In genomic region chr1:116485071-116485735, GRCh38 we compare ENCODE assay signal across 9 cellular contexts.
DNase-seq lines count a peak whose midpoint lies in the region; ATAC-seq and TF ChIP-seq lines count a peak whose summit lies in the region.
"Had no signal": no experiment of that assay in that cellular context is flagged by ENCODE, and none has a peak within 500 bp of the region (broad histone marks: within the 10 kb centered on the region; RNA-seq: fewer than 3 reads in every experiment).

No MANE protein-coding gene starts in this region.

- no peak for TF ChIP-seq POLR2A in NB4 (IDR thresholded peaks at IDR 0.05; ENCODE audit: extremely low read depth, insufficient read length)
- no peak for TF ChIP-seq POLR2A in heart left ventricle (IDR thresholded peaks at IDR 0.05)

- peaks cover 65% of the 10 kb centered on the region for H3K4me1 Mint-ChIP-seq in HFFc6 (ENCODE audit: low read depth)
- peaks cover 6% of the 10 kb centered on the region for H3K4me1 Mint-ChIP-seq in activated naive CD8-positive, alpha-beta T cell treated with anti-CD3 and anti-CD28 coated beads, Interleukin-2, amount 10 ng/mL, durations not matched to agents 7 days and 5 days

- no peaks in the 10 kb centered on the region for H3K9me3 Mint-ChIP-seq in HFFc6
- H3K9me3 Mint-ChIP-seq in activated naive CD8-positive, alpha-beta T cell treated with anti-CD3 and anti-CD28 coated beads, Interleukin-2, amount 10 ng/mL, durations not matched to agents 7 days and 5 days: no peaks in the 10 kb centered on the region
- H3K9me3 Mint-ChIP-seq: stimulated activated naive CD8-positive, alpha-beta T cell treated with anti-CD3 and anti-CD28 coated beads, Interleukin-15, Interleukin-2, amounts not matched to agents 100 ng/mL and 50 ng/mL, for 24 hours had no signal

- H3K36me3 ChIP-seq in heart left ventricle (no peaks in the 10 kb centered on the region), psoas muscle (ENCODE audit: insufficient read depth in 1 of 2, low read depth in 1 of 2) (no peaks in the 10 kb centered on the region)

- no peak overlapping the region for H3K27ac Mint-ChIP-seq in HFFc6
- no peak overlapping the region for H3K27ac Mint-ChIP-seq in activated naive CD8-positive, alpha-beta T cell treated with anti-CD3 and anti-CD28 coated beads, Interleukin-2, amount 10 ng/mL, durations not matched to agents 7 days and 5 days
- H3K27ac Mint-ChIP-seq: stimulated activated naive CD8-positive, alpha-beta T cell treated with anti-CD3 and anti-CD28 coated beads, Interleukin-15, Interleukin-2, amounts not matched to agents 100 ng/mL and 50 ng/mL, for 24 hours had no signal

- no peak overlapping the region for H3K4me3 Mint-ChIP-seq in HFFc6
- no peak overlapping the region for H3K4me3 Mint-ChIP-seq in activated naive CD8-positive, alpha-beta T cell treated with anti-CD3 and anti-CD28 coated beads, Interleukin-2, amount 10 ng/mL, durations not matched to agents 7 days and 5 days
- H3K4me3 Mint-ChIP-seq: stimulated activated naive CD8-positive, alpha-beta T cell treated with anti-CD3 and anti-CD28 coated beads, Interleukin-15, Interleukin-2, amounts not matched to agents 100 ng/mL and 50 ng/mL, for 24 hours had no signal

- peaks cover 12% of the 10 kb centered on the region for H3K27me3 Mint-ChIP-seq in HFFc6 (ENCODE audit: insufficient read depth)
- peaks cover 13% of the 10 kb centered on the region for H3K27me3 Mint-ChIP-seq in activated naive CD8-positive, alpha-beta T cell treated with anti-CD3 and anti-CD28 coated beads, Interleukin-2, amount 10 ng/mL, durations not matched to agents 7 days and 5 days
- H3K27me3 Mint-ChIP-seq: stimulated activated naive CD8-positive, alpha-beta T cell treated with anti-CD3 and anti-CD28 coated beads, Interleukin-15, Interleukin-2, amounts not matched to agents 100 ng/mL and 50 ng/mL, for 24 hours had no signal

- peak; percentile 59 for TF ChIP-seq CTCF in GM12801 (IDR thresholded peaks at IDR 0.05; ENCODE audit: extremely low read depth, insufficient read length)
- peak; percentile 97 for TF ChIP-seq CTCF in HFFc6 (IDR thresholded peaks at IDR 0.05)
- TF ChIP-seq CTCF in NB4 (IDR thresholded peaks at IDR 0.05; ENCODE audit: low read depth, low read length): peak; percentile 92
- peak; percentile 84 to 97 (median 92) for TF ChIP-seq CTCF in heart left ventricle (IDR thresholded peaks at IDR 0.05)
- peak; percentile 96 for TF ChIP-seq CTCF in psoas muscle (IDR thresholded peaks at IDR 0.05)

- intact Hi-C loops in heart left ventricle (cut with DNase I): loop anchor here (1.0 to 10.0 kb wide), 16 partner anchors 68 to 680 kb away; partner anchors contain the start of gene ATP1A1 (in 1 of the 10)
- intact Hi-C loops in psoas muscle (cut with DNase I): loop anchor here (2.0 to 10.0 kb wide), 4 partner anchors 113 to 334 kb away; partner anchors contain the start of gene ATP1A1 (in 1 of the 2)

- H3K27ac ChIP-seq in heart left ventricle (peak overlapping the region in 3 of 12 donors; percentile 11 to 63 (median 29)), psoas muscle (no peak overlapping the region)

- H3K9me3 ChIP-seq in heart left ventricle (no peaks in the 10 kb centered on the region), psoas muscle (no peaks in the 10 kb centered on the region)

- ATAC-seq in activated naive CD8-positive, alpha-beta T cell treated with anti-CD3 and anti-CD28 coated beads, Interleukin-2, amount 10 ng/mL, durations not matched to agents 7 days and 5 days (ENCODE audit: low read depth): peak; percentile 91
- ATAC-seq in heart left ventricle (peak; percentile 50 to 91 (median 82)), psoas muscle (peak; percentile 83 to 93 (median 87))

- peaks cover 7% of the 10 kb centered on the region; the same call in 1 of the 2 replicates for H3K36me3 Mint-ChIP-seq in HFFc6 (ENCODE audit: low read depth)
- H3K36me3 Mint-ChIP-seq in activated naive CD8-positive, alpha-beta T cell treated with anti-CD3 and anti-CD28 coated beads, Interleukin-2, amount 10 ng/mL, durations not matched to agents 7 days and 5 days: no peaks in the 10 kb centered on the region

- H3K4me1 ChIP-seq in heart left ventricle (peaks cover 4 to 36% (median 22%) of the 10 kb centered on the region in 12 donors), psoas muscle (peaks cover 14% of the 10 kb centered on the region)

- POLR2A ChIA-PET in activated naive CD8-positive, alpha-beta T cell treated with anti-CD3 and anti-CD28 coated beads, Interleukin-2, amount 10 ng/mL, durations not matched to agents 7 days and 5 days (lab: Charles Lee): interaction anchor here (0.6 to 2.1 kb wide), 2 partner anchors 346 to 356 kb away, joined by 3 to 22 read pairs; no protein-coding TSS in a partner anchor

- WGBS in heart left ventricle, 4 donors: 26 to 80% (median 33%) methylated on average over 3 to 6 of the region's 6 CpGs
- WGBS in psoas muscle, 3 donors: 26 to 32% (median 27%) methylated on average over 6 of the region's 6 CpGs

- H3K27me3 ChIP-seq in heart left ventricle (no peaks in the 10 kb centered on the region), psoas muscle (ENCODE audit: insufficient read depth in 3 of 3, low read length in 2 of 3) (no peaks in the 10 kb centered on the region)

- H3K4me3 ChIP-seq in NB4 (ENCODE audit: low read depth, low read length) (no peak overlapping the region), heart left ventricle (no peak overlapping the region), psoas muscle (no peak overlapping the region)

- DNase-seq in HFFc6 (peak; percentile 83), NB4 (ENCODE audit: low read depth) (peak; percentile 80), SKM-1 treated with dmso at 0.1 percent for 144 hours (lab: John Stamatoyannopoulos, UW; ENCODE audit: unreplicated experiment) (peak; percentile 41), heart left ventricle (peak; percentile 86 to 93 (median 92)), psoas muscle (peak; percentile 88 to 95), OCI-M2 (lab: John Stamatoyannopoulos, UW; ENCODE audit: unreplicated experiment) (no peak)
- DNase-seq in activated naive CD8-positive, alpha-beta T cell treated with anti-CD3 and anti-CD28 coated beads, Interleukin-2, amount 10 ng/mL, durations not matched to agents 7 days and 5 days: peak; percentile 89
